In genomic region chr3:134079761-134080160, GRCh38 we compare ENCODE assay signal across 27 cellular contexts. TPM values are rescaled to one million over a fixed set of nuclear protein-coding genes. Genes with fewer than 3 reads are reported as not detected.
"Had no signal": no experiment of that assay in that cellular context is flagged by ENCODE, and none has a peak within 500 bp of the region (broad histone marks: within the 10 kb centered on the region; RNA-seq: fewer than 3 reads in every experiment).

No MANE protein-coding gene starts in this region.

- H3K27me3 ChIP-seq: ascending aorta, esophagus muscularis mucosa, gastroesophageal sphincter had no signal

- H3K4me3 ChIP-seq: ascending aorta, breast epithelium, coronary artery, esophagus muscularis mucosa, gastroesophageal sphincter had no signal

- H3K4me1 ChIP-seq: ascending aorta, breast epithelium, esophagus muscularis mucosa, gastroesophageal sphincter had no signal

- H3K27ac ChIP-seq: ascending aorta, breast epithelium, coronary artery, esophagus muscularis mucosa, gastroesophageal sphincter, WERI-Rb-1 had no signal

- DNase-seq: activated B cell treated with CpG ODN at 0.5 μM for 24 hours; activated CD4-positive, alpha-beta T cell treated with anti-CD3 and anti-CD28 coated beads for 48 hours; activated CD4-positive, alpha-beta T cell treated with anti-CD3 and anti-CD28 coated beads, Interleukin-2, amount 50 U/mL, for 1 hour; activated CD4-positive, alpha-beta T cell treated with anti-CD3 and anti-CD28 coated beads, Interleukin-2, amount 50 U/mL, for 48 hours; activated CD8-positive, alpha-beta memory T cell treated with anti-CD3 and anti-CD28 coated beads for 24 hours; activated CD8-positive, alpha-beta T cell treated with anti-CD3 and anti-CD28 coated beads for 36 hours; activated effector memory CD4-positive, alpha-beta T cell treated with anti-CD3 and anti-CD28 coated beads, Interleukin-2, amount 50 U/mL, for 16 hours; activated naive CD4-positive, alpha-beta T cell treated with anti-CD3 and anti-CD28 coated beads for 36 hours; activated naive CD8-positive, alpha-beta T cell treated with anti-CD3 and anti-CD28 coated beads for 36 hours; activated naive CD8-positive, alpha-beta T cell treated with anti-CD3 and anti-CD28 coated beads, Interleukin-2, amount 50 U/mL, for 24 hours; activated T-cell treated with anti-CD3 and anti-CD28 coated beads, Interleukin-2, amount 50 U/mL, for 1 hour; dermis blood vessel endothelial cell; effector CD4-positive, alpha-beta T cell; effector memory CD8-positive, alpha-beta T cell; erythroblast; foreskin melanocyte; T-helper 1 cell; T-helper 17 cell; T1000; WERI-Rb-1 had no signal

- H3K36me3 ChIP-seq: ascending aorta, breast epithelium, esophagus muscularis mucosa, gastroesophageal sphincter, WERI-Rb-1 had no signal

RNA-seq across cellular contexts. Expression of gene SLCO2A1, which starts 50.0 kb away (rescaled TPM):
- total RNA-seq: activated B cell treated with CpG ODN at 0.5 μM for 24 hours; activated CD8-positive, alpha-beta T cell treated with anti-CD3 and anti-CD28 coated beads for 36 hours; activated naive CD4-positive, alpha-beta T cell treated with anti-CD3 and anti-CD28 coated beads for 36 hours; activated T-helper 1 cell treated with anti-CD3 and anti-CD28 coated beads, Interleukin-12 subunit alpha, Interleukin-12 subunit beta, Interleukin-2, Interleukin-4 antibody, amounts not matched to agents 30 ng/mL and 10 ng/mL and 1 ng/mL, durations not matched to agents 14 hours and 24 hours and 36 hours; activated T-helper 2 cell treated with anti-CD3 and anti-CD28 coated beads, Interferon-gamma antibody, Interleukin-2, Interleukin-4, amounts not matched to agents 10 μg/mL and 5 μg/mL and 100 μg/mL, durations not matched to agents 14 hours and 24 hours and 36 hours had no signal
